In genomic region chrX:48910926-48911406, GRCh38 we compare ENCODE assay signal across 6 cellular contexts.
DNase-seq lines count a peak whose midpoint lies in the region; ATAC-seq and TF ChIP-seq lines count a peak whose summit lies in the region.

No MANE protein-coding gene starts in this region.

- POLR2A ChIA-PET in RWPE1 (lab: Yijun Ruan, JAX; ENCODE audit: low non-redundant PET): no interaction called here

- DNase-seq in EH (ENCODE audit: low read depth) (peak; percentile 44), RWPE1 (ENCODE audit: low spot score) (no peak), hepatic stellate cell (ENCODE audit: low spot score) (peak; percentile 32), globus pallidus (ENCODE audit: low spot score) (no peak)

- peak overlapping the region; percentile 87 for H3K27ac ChIP-seq in RWPE1

- ATAC-seq in HG03095 (IDR thresholded peaks at IDR 0.05; ENCODE audit: unreplicated experiment) (no peak), HG02759 (IDR thresholded peaks at IDR 0.05; ENCODE audit: unreplicated experiment) (no peak)

- no peak for TF ChIP-seq CTCF in RWPE1 (conservative IDR thresholded peaks at IDR 0.05; ENCODE audit: low read depth)

- CTCF ChIA-PET in RWPE1 (lab: Yijun Ruan, JAX): no interaction called here

Comparison
In these comparisons a context has a peak if more than half of its experiments do, and no peak if none do; other contexts are left out.
1. DNase-seq: peak in EH (single experiment) and hepatic stellate cell (single experiment); none in RWPE1 (single experiment) and globus pallidus (single experiment).